Comparison of ENCODE assay signal across 8 cellular contexts in genomic region chr6:74409447-74409846, GRCh38.
DNase-seq lines count a peak whose midpoint lies in the region; ATAC-seq and TF ChIP-seq lines count a peak whose summit lies in the region.

No MANE protein-coding gene starts in this region.

- no CpG with 5 or more reads among the region's 1 CpG for WGBS in neuronal stem cell (ENCODE audit: extremely low coverage in 2 of 2, insufficient read length in 2 of 2, insufficient replicate concordance in 1 of 2), 2 donors

- no peaks in the 10 kb centered on the region for H3K36me3 ChIP-seq in neuronal stem cell (replicated peaks in 1 of 2; ENCODE audit: control insufficient read depth in 2 of 2, insufficient read depth in 2 of 2, low read length in 2 of 2)

- no peak overlapping the region for H3K4me2 ChIP-seq in neuronal stem cell (ENCODE audit: insufficient read depth, low read length, poor library complexity, severe bottlenecking)

- H3K4ac ChIP-seq in neuronal stem cell (ENCODE audit: low read length): no peak overlapping the region

- H2AK5ac ChIP-seq in neuronal stem cell (ENCODE audit: low read depth, low read length): no peak overlapping the region

- no peak overlapping the region for H2AFZ ChIP-seq in neuronal stem cell (ENCODE audit: low read length)

- H3K18ac ChIP-seq in neuronal stem cell (ENCODE audit: low read length): no peak overlapping the region

- no peaks in the 10 kb centered on the region for H3K4me1 ChIP-seq in neuronal stem cell (ENCODE audit: control insufficient read depth in 2 of 2, insufficient read depth in 1 of 2, low read depth in 1 of 2, low read length in 2 of 2)

- H4K8ac ChIP-seq in neuronal stem cell (ENCODE audit: low read depth, low read length): no peak overlapping the region

- TF ChIP-seq CTCF in cardiac fibroblast (IDR thresholded peaks at IDR 0.05; ENCODE audit: low read depth, low read length): peak; percentile 44

- H3K14ac ChIP-seq in neuronal stem cell (ENCODE audit: low read length): no peak overlapping the region

- DNase-seq in Ammon's horn (ENCODE audit: low spot score) (peak; percentile 22), HPDE6-E6E7 (ENCODE audit: extremely low spot score) (peak; percentile 32), cardiac fibroblast (ENCODE audit: low read depth in 2 of 2) (peak; percentile 79 to 90), neuronal stem cell (ENCODE audit: low spot score) (peak; percentile 9), cerebellar nuclear complex (lab: John Stamatoyannopoulos, UW) (no peak), posterior vena cava (ENCODE audit: low spot score) (no peak), NCI-H446 (lab: John Stamatoyannopoulos, UW) (no peak)

- H3K27me3 ChIP-seq in neuronal stem cell (ENCODE audit: control insufficient read depth in 3 of 3, insufficient read depth in 3 of 3, low read depth in 1 of 3, low read length in 3 of 3): no peaks in the 10 kb centered on the region

- H3K9me3 ChIP-seq in neuronal stem cell (replicated peaks in 1 of 2; ENCODE audit: control insufficient read depth in 2 of 2, insufficient read depth in 1 of 2, low read depth in 1 of 2, low read length in 2 of 2): no peaks in the 10 kb centered on the region

- intact Hi-C loops in posterior vena cava (cut with DNase I): no loop called here

- H3K4me3 ChIP-seq in cardiac fibroblast (replicated peaks in 1 of 2; ENCODE audit: low read depth in 2 of 2, low read length in 2 of 2) (no peak overlapping the region), neuronal stem cell (ENCODE audit: low read length in 2 of 2) (no peak overlapping the region)

- H2BK15ac ChIP-seq in neuronal stem cell (ENCODE audit: low read length): no peak overlapping the region

- H4K91ac ChIP-seq in neuronal stem cell (ENCODE audit: low read depth, low read length, poor library complexity): no peak overlapping the region

- H3K27ac ChIP-seq in neuronal stem cell (replicated peaks; ENCODE audit: low read length): no peak overlapping the region

- H3K23ac ChIP-seq in neuronal stem cell (ENCODE audit: low read depth, low read length, poor library complexity): no peak overlapping the region

- no peak overlapping the region for H2BK5ac ChIP-seq in neuronal stem cell (ENCODE audit: low read length)

- H3K79me1 ChIP-seq in neuronal stem cell (ENCODE audit: low read depth, low read length): no peaks in the 10 kb centered on the region

- no peak overlapping the region for H3K9ac ChIP-seq in neuronal stem cell (ENCODE audit: low read depth, low read length, poor library complexity)

- H2BK12ac ChIP-seq in neuronal stem cell (ENCODE audit: low read length): no peak overlapping the region

- no peak overlapping the region for H2BK120ac ChIP-seq in neuronal stem cell (ENCODE audit: low read depth, low read length)

- ATAC-seq in GM19372 (IDR thresholded peaks at IDR 0.05; ENCODE audit: low read depth, unreplicated experiment): peak; percentile 83

Comparison
In these comparisons a context has a peak if more than half of its experiments do, and no peak if none do; other contexts are left out.
1. DNase-seq: peak in Ammon's horn (single experiment), HPDE6-E6E7 (single experiment), cardiac fibroblast (2 of 2) and neuronal stem cell (single experiment); none in cerebellar nuclear complex (0 of 2), posterior vena cava (single experiment) and NCI-H446 (0 of 2).